ENCODE assay signal across 17 cellular contexts in genomic region chr1:14442669-14443068, GRCh38.
"Had no signal": no experiment of that assay in that cellular context is flagged by ENCODE, and none has a peak within 500 bp of the region (broad histone marks: within the 10 kb centered on the region; RNA-seq: fewer than 3 reads in every experiment).

No MANE protein-coding gene starts in this region.

- H3K36me3 Mint-ChIP-seq: naive thymus-derived CD4-positive, alpha-beta T cell; stimulated activated memory B cell treated with anti-CD40 and anti-IgM and Interleukin-4, amounts not matched to agents 10 μg/mL and 1 μg/mL and 100 μg/mL, for 72 hours had no signal

- H3K27ac Mint-ChIP-seq: activated T-helper 1 cell treated with anti-CD3 and anti-CD28 coated beads, Interleukin-12 subunit alpha, Interleukin-12 subunit beta, Interleukin-2, Interleukin-4 antibody, amounts not matched to agents 30 ng/mL and 10 ng/mL and 1 ng/mL, durations not matched to agents 14 hours and 24 hours and 36 hours; naive thymus-derived CD4-positive, alpha-beta T cell; stimulated activated memory B cell treated with anti-CD40 and anti-IgM and Interleukin-4, amounts not matched to agents 10 μg/mL and 1 μg/mL and 100 μg/mL, for 72 hours had no signal

- DNase-seq: activated CD4-positive, alpha-beta T cell treated with anti-CD3 and anti-CD28 coated beads, Interleukin-2, amount 50 U/mL, for 1 hour; dermis blood vessel endothelial cell; heart right ventricle; mucosa of descending colon; naive thymus-derived CD4-positive, alpha-beta T cell; stimulated activated CD4-positive, alpha-beta T cell treated with anti-CD3 and anti-CD28 coated beads, Interleukin-2, amount 100 ng/mL, for 48 hours; T-helper 9 cell; uterus had no signal

- H3K4me1 ChIP-seq: gastroesophageal sphincter, heart right ventricle, parathyroid adenoma, uterus had no signal

- H3K9ac ChIP-seq: parathyroid adenoma had no signal

- H3K27me3 Mint-ChIP-seq: stimulated activated memory B cell treated with anti-CD40 and anti-IgM and Interleukin-4, amounts not matched to agents 10 μg/mL and 1 μg/mL and 100 μg/mL, for 72 hours had no signal

- H3K4me3 ChIP-seq: gastroesophageal sphincter, heart right ventricle, mucosa of descending colon, thyroid gland, uterus had no signal

- H3K27ac ChIP-seq: gastroesophageal sphincter, heart right ventricle, neutrophil, parathyroid adenoma, uterus had no signal

- FAIRE-seq: astrocyte had no signal

- H3K4me3 Mint-ChIP-seq: activated T-helper 1 cell treated with anti-CD3 and anti-CD28 coated beads, Interleukin-12 subunit alpha, Interleukin-12 subunit beta, Interleukin-2, Interleukin-4 antibody, amounts not matched to agents 30 ng/mL and 10 ng/mL and 1 ng/mL, durations not matched to agents 14 hours and 24 hours and 36 hours; naive thymus-derived CD4-positive, alpha-beta T cell; stimulated activated memory B cell treated with anti-CD40 and anti-IgM and Interleukin-4, amounts not matched to agents 10 μg/mL and 1 μg/mL and 100 μg/mL, for 72 hours had no signal

- H3K9me3 Mint-ChIP-seq: activated T-helper 1 cell treated with anti-CD3 and anti-CD28 coated beads, Interleukin-12 subunit alpha, Interleukin-12 subunit beta, Interleukin-2, Interleukin-4 antibody, amounts not matched to agents 30 ng/mL and 10 ng/mL and 1 ng/mL, durations not matched to agents 14 hours and 24 hours and 36 hours; stimulated activated memory B cell treated with anti-CD40 and anti-IgM and Interleukin-4, amounts not matched to agents 10 μg/mL and 1 μg/mL and 100 μg/mL, for 72 hours had no signal

- H3K79me2 ChIP-seq: parathyroid adenoma had no signal

- H2AFZ ChIP-seq: parathyroid adenoma had no signal

- H3K4me1 Mint-ChIP-seq: naive thymus-derived CD4-positive, alpha-beta T cell; stimulated activated memory B cell treated with anti-CD40 and anti-IgM and Interleukin-4, amounts not matched to agents 10 μg/mL and 1 μg/mL and 100 μg/mL, for 72 hours had no signal

- H3K36me3 ChIP-seq: gastroesophageal sphincter, heart right ventricle, neutrophil, thyroid gland, uterus had no signal

- H3K27me3 ChIP-seq: gastroesophageal sphincter, neutrophil, thyroid gland, uterus had no signal

- H3K9me3 ChIP-seq: gastroesophageal sphincter, heart right ventricle, mucosa of descending colon, neutrophil, thyroid gland, uterus had no signal

- ATAC-seq: activated CD4-positive, CD25-positive, alpha-beta regulatory T cell treated with anti-CD3 and anti-CD28 coated beads, Interleukin-2, amount 50 U/mL, for 24 hours; gastroesophageal sphincter; heart right ventricle; left lobe of liver; mucosa of descending colon; naive thymus-derived CD4-positive, alpha-beta T cell; stimulated activated memory B cell treated with anti-CD40 and anti-IgM and Interleukin-4, amounts not matched to agents 10 μg/mL and 1 μg/mL and 100 μg/mL, for 72 hours had no signal
